ENCODE assay signal across 28 cellular contexts in genomic region chr10:22545643-22546042, GRCh38.
"Had no signal": no experiment of that assay in that cellular context is flagged by ENCODE, and none has a peak within 500 bp of the region (broad histone marks: within the 10 kb centered on the region; RNA-seq: fewer than 3 reads in every experiment).

No MANE protein-coding gene starts in this region.

- H3K36me3 ChIP-seq: WERI-Rb-1 had no signal

- H3K27me3 Mint-ChIP-seq: activated T-helper 17 cell treated with anti-CD3 and anti-CD28 coated beads, Interleukin-2, amount 50 U/mL, for 72 hours; stimulated activated memory B cell treated with anti-CD40 and anti-IgM and Interleukin-4, amounts not matched to agents 10 μg/mL and 1 μg/mL and 100 μg/mL, for 72 hours had no signal

- H3K27me3 ChIP-seq: hepatocyte, left lung, upper lobe of right lung had no signal

- FAIRE-seq: astrocyte, endothelial cell of umbilical vein, frontal cortex, small intestine, TTC549 had no signal

- H3K9me3 ChIP-seq: left lung, upper lobe of right lung had no signal

- H3K4me3 Mint-ChIP-seq: activated CD8-positive, alpha-beta T cell treated with anti-CD3 and anti-CD28 coated beads, Interleukin-2, amount 10 ng/mL, durations not matched to agents 7 days and 5 days; activated T-helper 17 cell treated with anti-CD3 and anti-CD28 coated beads, Interleukin-2, amount 50 U/mL, for 72 hours; neural crest cell; stimulated activated memory B cell treated with anti-CD40 and anti-IgM and Interleukin-4, amounts not matched to agents 10 μg/mL and 1 μg/mL and 100 μg/mL, for 72 hours had no signal

- H3K4me3 ChIP-seq: hepatocyte, left lung, lung, upper lobe of right lung had no signal

- DNase-seq: activated CD4-positive, alpha-beta T cell treated with anti-CD3 and anti-CD28 coated beads for 1 hour; activated CD4-positive, alpha-beta T cell treated with anti-CD3 and anti-CD28 coated beads, Interleukin-2, amount 50 U/mL, for 1 hour; activated CD8-positive, alpha-beta T cell treated with anti-CD3 and anti-CD28 coated beads, Interleukin-2, amount 10 ng/mL, durations not matched to agents 7 days and 5 days; activated naive CD4-positive, alpha-beta T cell; central memory CD4-positive, alpha-beta T cell; dermis blood vessel endothelial cell; effector CD8-positive, alpha-beta T cell; glutamatergic neuron; kidney glomerular epithelial cell; left lung; occipital lobe; posterior cingulate gyrus; small intestine; stimulated activated CD4-positive, alpha-beta T cell treated with anti-CD3 and anti-CD28 coated beads, Interleukin-2, amount 100 ng/mL, for 24 hours; T-helper 1 cell; upper lobe of right lung; WERI-Rb-1 had no signal

- H3K4me1 ChIP-seq: left lung, upper lobe of right lung had no signal

- H3K4me1 Mint-ChIP-seq: activated T-helper 17 cell treated with anti-CD3 and anti-CD28 coated beads, Interleukin-2, amount 50 U/mL, for 72 hours; stimulated activated memory B cell treated with anti-CD40 and anti-IgM and Interleukin-4, amounts not matched to agents 10 μg/mL and 1 μg/mL and 100 μg/mL, for 72 hours had no signal

- H3K79me2 ChIP-seq: hepatocyte had no signal

- H3K4me2 ChIP-seq: hepatocyte had no signal

- ATAC-seq: activated CD8-positive, alpha-beta T cell treated with anti-CD3 and anti-CD28 coated beads, Interleukin-2, amount 10 ng/mL, durations not matched to agents 7 days and 5 days; activated T-helper 17 cell treated with anti-CD3 and anti-CD28 coated beads, Interleukin-2, amount 50 U/mL, for 72 hours; esophagus mucosa; sciatic nerve; stimulated activated memory B cell treated with anti-CD40 and anti-IgM and Interleukin-4, amounts not matched to agents 10 μg/mL and 1 μg/mL and 100 μg/mL, for 72 hours; upper lobe of right lung had no signal

- H3K27ac ChIP-seq: hepatocyte, left lung, upper lobe of right lung, WERI-Rb-1 had no signal

- H3K9me3 Mint-ChIP-seq: activated T-helper 17 cell treated with anti-CD3 and anti-CD28 coated beads, Interleukin-2, amount 50 U/mL, for 72 hours; neural crest cell; stimulated activated memory B cell treated with anti-CD40 and anti-IgM and Interleukin-4, amounts not matched to agents 10 μg/mL and 1 μg/mL and 100 μg/mL, for 72 hours had no signal

- H3K27ac Mint-ChIP-seq: stimulated activated memory B cell treated with anti-CD40 and anti-IgM and Interleukin-4, amounts not matched to agents 10 μg/mL and 1 μg/mL and 100 μg/mL, for 72 hours had no signal
